9 cellular contexts compared by ENCODE assay signal in genomic region chr4:183797041-183797444, GRCh38.
DNase-seq lines count a peak whose midpoint lies in the region; ATAC-seq and TF ChIP-seq lines count a peak whose summit lies in the region.
"Had no signal": no experiment of that assay in that cellular context is flagged by ENCODE, and none has a peak within 500 bp of the region (broad histone marks: within the 10 kb centered on the region; RNA-seq: fewer than 3 reads in every experiment).

No MANE protein-coding gene starts in this region.

- ATAC-seq in HG02759 (IDR thresholded peaks at IDR 0.05; ENCODE audit: unreplicated experiment), result no peak
- no peak for ATAC-seq in stimulated activated memory B cell treated with anti-CD40 and anti-IgM and Interleukin-4, amounts not matched to agents 10 μg/mL and 1 μg/mL and 100 μg/mL, for 72 hours
- ATAC-seq in GM19324 (IDR thresholded peaks at IDR 0.05; ENCODE audit: low FRiP score, unreplicated experiment), result no peak

- peaks cover 1% of the 10 kb centered on the region for H3K36me3 Mint-ChIP-seq in activated naive CD8-positive, alpha-beta T cell treated with anti-CD3 and anti-CD28 coated beads for 36 hours
- H3K36me3 Mint-ChIP-seq in immature natural killer cell, result peaks cover 0 to 7% (median 0%) of the 10 kb centered on the region in 3 donors
- no peaks in the 10 kb centered on the region for H3K36me3 Mint-ChIP-seq in stimulated activated memory B cell treated with anti-CD40 and anti-IgM and Interleukin-4, amounts not matched to agents 10 μg/mL and 1 μg/mL and 100 μg/mL, for 72 hours

- H3K27ac Mint-ChIP-seq in activated naive CD8-positive, alpha-beta T cell treated with anti-CD3 and anti-CD28 coated beads for 36 hours, result no peak overlapping the region
- no peak overlapping the region for H3K27ac Mint-ChIP-seq in immature natural killer cell
- no peak overlapping the region for H3K27ac Mint-ChIP-seq in stimulated activated memory B cell treated with anti-CD40 and anti-IgM and Interleukin-4, amounts not matched to agents 10 μg/mL and 1 μg/mL and 100 μg/mL, for 72 hours

- peaks cover 80% of the 10 kb centered on the region for H3K27me3 Mint-ChIP-seq in activated naive CD8-positive, alpha-beta T cell treated with anti-CD3 and anti-CD28 coated beads for 36 hours
- peaks cover 4 to 30% (median 16%) of the 10 kb centered on the region in 3 donors for H3K27me3 Mint-ChIP-seq in immature natural killer cell (ENCODE audit: low read depth in 3 of 3)
- peaks cover 59% of the 10 kb centered on the region for H3K27me3 Mint-ChIP-seq in stimulated activated memory B cell treated with anti-CD40 and anti-IgM and Interleukin-4, amounts not matched to agents 10 μg/mL and 1 μg/mL and 100 μg/mL, for 72 hours

- peaks cover 0 to 25% (median 23%) of the 10 kb centered on the region in 4 donors for H3K9me3 ChIP-seq in stomach

- H3K27me3 ChIP-seq in stomach, result peaks cover 0 to 54% (median 11%) of the 10 kb centered on the region in 3 donors

- no peak for TF ChIP-seq CTCF in stomach (IDR thresholded peaks at IDR 0.05)

- intact Hi-C loops in stomach (cut with DNase I; ENCODE audit: low total_unique reads), result no loop called here

- H3K4me1 Mint-ChIP-seq in activated naive CD8-positive, alpha-beta T cell treated with anti-CD3 and anti-CD28 coated beads for 36 hours, result peaks cover 12% of the 10 kb centered on the region
- peaks cover 10 to 17% of the 10 kb centered on the region in 2 donors for H3K4me1 Mint-ChIP-seq in immature natural killer cell
- no peaks in the 10 kb centered on the region for H3K4me1 Mint-ChIP-seq in stimulated activated memory B cell treated with anti-CD40 and anti-IgM and Interleukin-4, amounts not matched to agents 10 μg/mL and 1 μg/mL and 100 μg/mL, for 72 hours

- peak overlapping the region; percentile 58 to 73 (median 65) for H3K4me3 ChIP-seq in stomach

- WGBS in stomach, 5 donors, result 0 to 13% (median 2%) methylated on average over 14 to 39 of the region's 39 CpGs

- H3K27ac ChIP-seq in stomach, result peak overlapping the region; percentile 62 to 85 (median 65)
- H3K27ac ChIP-seq: 22Rv1 had no signal

- H3K36me3 ChIP-seq in stomach, result no peaks in the 10 kb centered on the region

- H3K9me3 Mint-ChIP-seq in activated naive CD8-positive, alpha-beta T cell treated with anti-CD3 and anti-CD28 coated beads for 36 hours, result peaks cover 10% of the 10 kb centered on the region
- H3K9me3 Mint-ChIP-seq in immature natural killer cell, result peaks cover 0 to 16% (median 4%) of the 10 kb centered on the region in 6 donors
- H3K9me3 Mint-ChIP-seq in stimulated activated memory B cell treated with anti-CD40 and anti-IgM and Interleukin-4, amounts not matched to agents 10 μg/mL and 1 μg/mL and 100 μg/mL, for 72 hours, result peaks cover 10% of the 10 kb centered on the region

- peak overlapping the region; percentile 7 for H3K4me3 Mint-ChIP-seq in activated naive CD8-positive, alpha-beta T cell treated with anti-CD3 and anti-CD28 coated beads for 36 hours
- peak overlapping the region; percentile 24 to 67 (median 38) for H3K4me3 Mint-ChIP-seq in immature natural killer cell
- no peak overlapping the region for H3K4me3 Mint-ChIP-seq in stimulated activated memory B cell treated with anti-CD40 and anti-IgM and Interleukin-4, amounts not matched to agents 10 μg/mL and 1 μg/mL and 100 μg/mL, for 72 hours

- TF ChIP-seq POLR2A in stomach (IDR thresholded peaks at IDR 0.05), result no peak

- no peak for TF ChIP-seq EP300 in stomach (IDR thresholded peaks at IDR 0.05)

- peak; percentile 29 for DNase-seq in DMS 273 (lab: John Stamatoyannopoulos, UW; ENCODE audit: unreplicated experiment)
- no peak for DNase-seq in DMS 273 treated with DMSO at 0.1 percent for 48 hours (lab: John Stamatoyannopoulos, UW)
- DNase-seq in activated naive CD8-positive, alpha-beta T cell treated with anti-CD3 and anti-CD28 coated beads for 36 hours, result no peak
- DNase-seq in immature natural killer cell, result no peak
- DNase-seq in stomach, result peak; percentile 34

- H3K4me1 ChIP-seq in stomach, result peaks cover 12 to 32% (median 21%) of the 10 kb centered on the region in 4 donors

Comparison
In these comparisons a context has a peak if more than half of its experiments do, and no peak if none do; other contexts are left out.
1. DNase-seq: peak in DMS 273 (single experiment) and stomach (single experiment); none in DMS 273 treated with DMSO at 0.1 percent for 48 hours (single experiment), activated naive CD8-positive, alpha-beta T cell treated with anti-CD3 and anti-CD28 coated beads for 36 hours (single experiment) and immature natural killer cell (0 of 3).